Comparison of ENCODE assay signal across 12 cellular contexts in the genomic region with DNA sequence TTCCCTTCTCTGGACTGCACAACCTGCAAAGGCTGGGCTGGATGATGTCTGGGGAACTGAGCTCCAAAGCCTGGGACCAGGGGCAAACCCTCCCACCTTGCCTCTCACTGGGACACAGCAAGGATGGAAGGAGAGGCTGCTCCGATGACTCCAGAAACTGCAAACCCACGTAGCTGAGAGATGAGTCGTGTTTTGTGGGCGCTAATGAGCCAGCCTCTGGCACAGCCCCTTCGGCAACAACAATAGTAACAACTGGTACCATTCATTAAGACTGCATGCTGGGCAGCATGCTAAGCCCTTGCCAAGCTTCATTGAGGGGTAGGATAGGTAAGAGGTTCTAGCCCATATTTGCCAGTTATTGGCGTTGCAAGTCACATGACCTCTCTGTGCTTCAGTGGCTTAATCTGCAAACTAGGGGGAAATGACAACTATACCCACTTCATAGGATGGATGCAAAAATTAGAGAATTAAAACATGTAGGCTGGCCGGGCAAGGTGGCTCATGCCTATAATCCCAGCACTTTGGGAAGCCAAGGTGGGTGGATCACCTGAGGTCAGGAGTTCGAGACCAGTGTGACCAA.
A peak's percentile ranks its signal among the peaks of the same experiment; 100 is the strongest.
DNase-seq lines count a peak whose midpoint lies in the region; ATAC-seq, FAIRE-seq and TF ChIP-seq lines count a peak whose summit lies in the region.
"Had no signal": no experiment of that assay in that cellular context is flagged by ENCODE, and none has a peak within 500 bp of the region (broad histone marks: within the 10 kb centered on the region; RNA-seq: fewer than 3 reads in every experiment).

No MANE protein-coding gene starts in this region.

- H3K36me3 ChIP-seq in SJCRH30 = no peaks in the 10 kb centered on the region
- H3K36me3 ChIP-seq in CD4-positive, alpha-beta memory T cell (ENCODE audit: insufficient read depth, low read length) = no peaks in the 10 kb centered on the region

- H3K27me3 ChIP-seq in SJCRH30 = no peaks in the 10 kb centered on the region
- no peaks in the 10 kb centered on the region for H3K27me3 ChIP-seq in CD4-positive, alpha-beta memory T cell (ENCODE audit: insufficient read depth, low read length)

- DNase-seq in H54 (ENCODE audit: insufficient read length, low spot score) (peak; percentile 89), SJCRH30 (peak; percentile 37 to 56), epithelial cell of prostate (ENCODE audit: low read depth, low spot score) (no peak), retinal pigment epithelial cell (ENCODE audit: low read depth) (peak; percentile 41)
- DNase-seq in stimulated activated naive CD4-positive, alpha-beta T cell treated with Interleukin-2 at 50 U/mL for 16 hours (lab: John Stamatoyannopoulos, UW) = no peak
- DNase-seq in CD4-positive, alpha-beta memory T cell = no peak
- DNase-seq: activated CD8-positive, alpha-beta T cell treated with anti-CD3 and anti-CD28 coated beads, Interleukin-2, amount 10 ng/mL, durations not matched to agents 7 days and 5 days; DMS79 treated with DMSO at 0.1 percent for 48 hours; kidney; NCI-H510A had no signal

- POLR2A ChIA-PET in CD4-positive, alpha-beta memory T cell (lab: Charles Lee; ENCODE audit: partially characterized antibody) = no interaction called here

- peaks cover 0 to 4% (median 1%) of the 10 kb centered on the region in 4 donors for H3K4me1 Mint-ChIP-seq in CD4-positive, alpha-beta memory T cell

- no peak for TF ChIP-seq CTCF in retinal pigment epithelial cell (conservative IDR thresholded peaks at IDR 0.05; ENCODE audit: low read depth, low read length)

- H3K36me3 Mint-ChIP-seq in CD4-positive, alpha-beta memory T cell = no peaks in the 10 kb centered on the region
- H3K36me3 Mint-ChIP-seq: activated naive CD8-positive, alpha-beta T cell had no signal

- no peak overlapping the region for H3K4me3 ChIP-seq in SJCRH30
- no peak overlapping the region for H3K4me3 ChIP-seq in retinal pigment epithelial cell (ENCODE audit: low read length)
- no peak overlapping the region for H3K4me3 ChIP-seq in CD4-positive, alpha-beta memory T cell (ENCODE audit: low read length in 2 of 2)

- no peak for FAIRE-seq in H54 (lab: Jason Lieb, UNC)
- FAIRE-seq: kidney had no signal

- H3K27ac Mint-ChIP-seq in CD4-positive, alpha-beta memory T cell = peak overlapping the region in 1 of 7 donors; percentile 57
- H3K27ac Mint-ChIP-seq: activated CD8-positive, alpha-beta T cell treated with anti-CD3 and anti-CD28 coated beads, Interleukin-2, amount 10 ng/mL, durations not matched to agents 7 days and 5 days; activated naive CD8-positive, alpha-beta T cell had no signal

- no peak for ATAC-seq in HG03135 (IDR thresholded peaks at IDR 0.05; ENCODE audit: unreplicated experiment)
- ATAC-seq: activated CD8-positive, alpha-beta T cell treated with anti-CD3 and anti-CD28 coated beads, Interleukin-2, amount 10 ng/mL, durations not matched to agents 7 days and 5 days had no signal

- no peaks in the 10 kb centered on the region for H3K9me3 ChIP-seq in SJCRH30 (replicated peaks)
- H3K9me3 ChIP-seq in CD4-positive, alpha-beta memory T cell (ENCODE audit: control insufficient read depth in 1 of 2, low read length in 2 of 2) = no peaks in the 10 kb centered on the region

- no peaks in the 10 kb centered on the region for H3K27me3 Mint-ChIP-seq in CD4-positive, alpha-beta memory T cell
- H3K27me3 Mint-ChIP-seq: activated naive CD8-positive, alpha-beta T cell had no signal

- H3K9me3 Mint-ChIP-seq in CD4-positive, alpha-beta memory T cell = no peaks in the 10 kb centered on the region

- no peak overlapping the region for H3K27ac ChIP-seq in SJCRH30
- H3K27ac ChIP-seq in epithelial cell of prostate = peak overlapping the region; percentile 31
- no peak overlapping the region for H3K27ac ChIP-seq in CD4-positive, alpha-beta memory T cell (ENCODE audit: low read depth, low read length)

- TF ChIP-seq POLR2A in H54 (IDR thresholded peaks at IDR 0.05; ENCODE audit: low read depth, low read length) = no peak

- CTCF ChIA-PET in CD4-positive, alpha-beta memory T cell (lab: Charles Lee; ENCODE audit: partially characterized antibody) = interaction anchor here (0.9 to 8.1 kb wide), 6 partner anchors 10 to 177 kb away, joined by 3 to 80 read pairs (median 8); no protein-coding TSS in a partner anchor

- no peak overlapping the region for H3K4me3 Mint-ChIP-seq in CD4-positive, alpha-beta memory T cell
- H3K4me3 Mint-ChIP-seq: activated CD8-positive, alpha-beta T cell treated with anti-CD3 and anti-CD28 coated beads, Interleukin-2, amount 10 ng/mL, durations not matched to agents 7 days and 5 days; activated naive CD8-positive, alpha-beta T cell had no signal

- intact Hi-C loops in CD4-positive, alpha-beta memory T cell (cut with micrococcal nuclease) = no loop called here

- H3K4me1 ChIP-seq in SJCRH30 = peaks cover 15% of the 10 kb centered on the region
- no peaks in the 10 kb centered on the region for H3K4me1 ChIP-seq in CD4-positive, alpha-beta memory T cell (ENCODE audit: insufficient read depth, low read length)

Comparison
In these comparisons a context has a peak if more than half of its experiments do, and no peak if none do; other contexts are left out.
1. DNase-seq: peak in H54 (single experiment), SJCRH30 (2 of 2) and retinal pigment epithelial cell (single experiment); none in epithelial cell of prostate (single experiment), stimulated activated naive CD4-positive, alpha-beta T cell treated with Interleukin-2 at 50 U/mL for 16 hours (single experiment) and CD4-positive, alpha-beta memory T cell (0 of 5).